2 cellular contexts compared by ENCODE assay signal in the genomic region with DNA sequence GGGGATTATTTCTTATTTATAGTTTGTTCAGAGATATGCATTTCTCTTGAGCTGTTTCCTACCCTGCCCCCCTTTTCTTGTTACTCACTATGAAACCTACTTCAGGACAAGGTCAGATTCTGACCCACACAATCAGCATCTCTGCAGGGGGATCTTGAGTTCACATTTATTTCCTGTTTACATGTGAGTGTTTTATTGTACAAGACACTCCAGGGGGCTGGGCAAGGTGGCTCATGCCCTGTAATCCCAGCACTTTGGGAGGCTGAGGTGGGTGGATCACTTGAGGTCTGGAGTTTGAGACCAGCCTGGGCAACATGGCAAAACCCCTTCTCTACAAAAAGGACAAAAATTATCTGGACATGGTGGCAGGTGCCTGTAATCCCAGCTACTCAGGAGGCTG. TPM values are rescaled to one million over a fixed set of nuclear protein-coding genes. Genes with fewer than 3 reads are reported as not detected.
"Had no signal": no experiment of that assay in that cellular context is flagged by ENCODE, and none has a peak within 500 bp of the region (broad histone marks: within the 10 kb centered on the region; RNA-seq: fewer than 3 reads in every experiment).

No MANE protein-coding gene starts in this region.

RNA-seq across cellular contexts. Expression of gene CCNJL, which starts 28.1 kb away (rescaled TPM):
- total RNA-seq: naive thymus-derived CD8-positive, alpha-beta T cell had no signal
- polyA plus RNA-seq: naive thymus-derived CD8-positive, alpha-beta T cell had no signal

RNA-seq across cellular contexts. Expression of gene C1QTNF2, which starts 29.9 kb away (rescaled TPM):
- total RNA-seq: naive thymus-derived CD8-positive, alpha-beta T cell had no signal
- polyA plus RNA-seq: immature natural killer cell; naive thymus-derived CD8-positive, alpha-beta T cell had no signal
